ENCODE assay signal across 14 cellular contexts in the genomic region with DNA sequence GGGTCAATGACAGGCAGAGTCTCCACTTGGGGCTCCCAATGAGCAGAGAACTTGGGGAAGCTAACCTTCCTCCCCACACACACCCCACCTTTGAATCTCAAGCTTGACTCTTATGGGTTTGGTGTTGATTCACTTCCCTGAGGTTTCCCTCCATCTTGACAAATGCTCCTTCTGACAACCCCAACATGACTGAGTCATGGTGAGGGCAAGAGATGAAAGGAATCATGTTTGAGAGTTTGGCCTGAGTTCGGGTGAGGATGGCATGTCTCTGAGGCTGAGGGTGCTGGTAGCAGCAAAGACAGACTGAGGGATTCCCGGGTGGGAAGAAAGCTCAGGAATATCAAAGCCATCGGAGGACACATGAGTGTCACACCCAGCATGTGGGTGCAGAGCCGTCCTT. TPM values are rescaled to one million over a fixed set of nuclear protein-coding genes. Genes with fewer than 3 reads are reported as not detected.
"Had no signal": no experiment of that assay in that cellular context is flagged by ENCODE, and none has a peak within 500 bp of the region (broad histone marks: within the 10 kb centered on the region; RNA-seq: fewer than 3 reads in every experiment).

No MANE protein-coding gene starts in this region.

- H3K36me3 ChIP-seq: brain microvascular endothelial cell, thyroid gland had no signal

- H3K4me3 ChIP-seq: thyroid gland had no signal

- H3K27me3 ChIP-seq: thyroid gland had no signal

- H3K27ac ChIP-seq: brain microvascular endothelial cell, thyroid gland had no signal

- H3K9me3 ChIP-seq: thyroid gland had no signal

- ATAC-seq: left lobe of liver had no signal

- DNase-seq: activated CD4-positive, alpha-beta T cell treated with anti-CD3 and anti-CD28 coated beads, Interleukin-2, amount 50 U/mL, for 4 hours; activated CD4-positive, CD25-positive, alpha-beta regulatory T cell treated with anti-CD3 and anti-CD28 coated beads, Interleukin-2, amount 50 U/mL, for 72 hours; activated effector memory CD4-positive, alpha-beta T cell treated with Interleukin-2 at 50 U/mL for 16 hours; activated T-cell treated with anti-CD3 and anti-CD28 coated beads, Interleukin-2, amount 50 U/mL, for 1 hour; amniotic stem cell; brain microvascular endothelial cell; dermis blood vessel endothelial cell; erythroblast; nephron progenitor cell; stimulated activated CD4-positive, alpha-beta T cell treated with anti-CD3 and anti-CD28 coated beads, Interleukin-4, amount 100 ng/mL, for 4 hours; thyroid gland had no signal

RNA-seq across cellular contexts. Expression of a gene that starts 18.7 kb away (rescaled TPM):
- total RNA-seq: cerebellum, dermis blood vessel endothelial cell, left lobe of liver, omental fat pad, thyroid gland had no signal

RNA-seq across cellular contexts. Expression of a gene that starts 33.5 kb away (rescaled TPM):
- total RNA-seq: cerebellum, left lobe of liver had no signal

RNA-seq across cellular contexts. Expression of a gene that starts 34.5 kb away (rescaled TPM):
- total RNA-seq: cerebellum had no signal

RNA-seq across cellular contexts. Expression of a gene that starts 47.8 kb away (rescaled TPM):
- total RNA-seq: dermis blood vessel endothelial cell, left lobe of liver had no signal
